8 cellular contexts compared by ENCODE assay signal in the genomic region with DNA sequence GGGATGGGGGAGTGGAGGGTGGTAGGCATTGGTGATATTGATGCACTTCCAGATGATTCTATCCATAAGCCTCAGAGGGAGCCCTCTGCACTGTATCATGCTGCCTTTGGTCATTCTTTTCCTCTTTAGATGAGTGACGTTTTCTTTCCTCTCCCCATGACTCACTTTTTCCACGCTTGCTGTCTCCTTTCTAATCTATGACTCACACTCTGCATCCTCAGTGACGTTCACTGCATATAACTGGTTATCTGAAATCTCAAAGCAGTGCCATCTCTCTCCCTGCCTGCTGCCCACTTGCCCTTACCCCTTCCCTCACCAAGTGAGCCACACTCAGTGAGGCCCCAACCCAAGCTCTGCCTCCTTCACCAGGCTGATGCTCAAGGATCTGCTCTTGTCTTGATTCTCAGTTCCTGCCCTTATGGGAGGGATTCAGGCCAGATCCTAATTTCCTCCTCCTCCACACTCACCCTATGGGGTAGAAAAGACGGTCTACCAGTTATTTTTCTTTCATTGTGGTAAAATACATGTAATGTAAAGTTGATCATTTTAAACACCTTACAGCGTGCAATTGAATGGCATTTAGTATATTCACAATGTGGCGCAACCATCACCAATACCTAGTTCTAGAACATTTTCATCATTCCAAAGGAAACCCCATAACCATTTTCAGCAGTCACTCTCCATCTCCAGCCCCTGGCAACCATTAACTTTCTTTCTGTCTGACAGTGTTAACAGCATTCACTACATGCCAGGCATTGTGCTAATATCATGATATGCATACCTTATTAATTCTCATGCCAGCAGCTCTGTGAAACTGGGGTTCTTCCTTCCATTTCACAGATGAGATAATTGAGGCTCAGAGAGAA. TPM values are rescaled to one million over a fixed set of nuclear protein-coding genes. Genes with fewer than 3 reads are reported as not detected.
DNase-seq lines count a peak whose midpoint lies in the region; ATAC-seq and TF ChIP-seq lines count a peak whose summit lies in the region.

No MANE protein-coding gene starts in this region.

- peak; percentile 93 to 96 for ATAC-seq in activated T-cell treated with anti-CD3 and anti-CD28 coated beads, Interleukin-2, amount 50 U/mL, for 72 hours (replicated peaks in 1 of 2)
- ATAC-seq in lung (ENCODE audit: insufficient read depth, low FRiP score) (peak; percentile 53), T-helper 17 cell (no peak), HG03108 (IDR thresholded peaks at IDR 0.05; ENCODE audit: unreplicated experiment) (no peak)

- no peak overlapping the region for H3K4me2 ChIP-seq in OCI-LY7 (ENCODE audit: low read length)

- POLR2A ChIA-PET in OCI-LY7 (lab: Charles Lee), result no interaction called here

- H3K4me1 ChIP-seq in lung (ENCODE audit: control insufficient read depth in 2 of 2, insufficient read depth in 2 of 2, low read length in 2 of 2), result no peaks in the 10 kb centered on the region
- H3K4me1 ChIP-seq in OCI-LY7 (ENCODE audit: insufficient read depth, low read length, poor library complexity, severe bottlenecking), result no peaks in the 10 kb centered on the region

- no peaks in the 10 kb centered on the region for H4K20me1 ChIP-seq in OCI-LY7 (ENCODE audit: insufficient read depth, low read length)

- no peaks in the 10 kb centered on the region for H3K79me2 ChIP-seq in OCI-LY7 (ENCODE audit: insufficient read depth, low read depth, low read length)

- H3K27ac ChIP-seq in lung (ENCODE audit: low read depth in 1 of 2, low read length in 1 of 2), result no peak overlapping the region
- H3K27ac ChIP-seq in OCI-LY7 (ENCODE audit: low read depth, low read length, poor library complexity, severe bottlenecking), result no peak overlapping the region

- no peaks in the 10 kb centered on the region for H3K27me3 ChIP-seq in lung (ENCODE audit: control insufficient read depth, insufficient read depth)

- peak; percentile 96 for DNase-seq in AG09309 (ENCODE audit: low read depth)
- peak; percentile 72 for DNase-seq in HS-27A (ENCODE audit: low read depth)
- peak; percentile 71 to 72 for DNase-seq in activated T-cell treated with anti-CD3 and anti-CD28 coated beads, Interleukin-2, amount 50 U/mL, for 72 hours
- DNase-seq in lung (ENCODE audit: low spot score), result no peak
- no peak for DNase-seq in T-helper 17 cell
- no peak for DNase-seq in NCI-H510A treated with DMSO at 0.1 percent for 48 hours (lab: John Stamatoyannopoulos, UW)
- no peak for DNase-seq in OCI-LY7 (ENCODE audit: low spot score)

- no peak for TF ChIP-seq CTCF in AG09309 (IDR thresholded peaks at IDR 0.05; ENCODE audit: control insufficient read depth, insufficient read depth, low read depth, low read length, missing control alignments)
- TF ChIP-seq CTCF in lung (IDR thresholded peaks at IDR 0.05; ENCODE audit: control extremely low read depth, extremely low read depth), result no peak
- TF ChIP-seq CTCF in OCI-LY7 (conservative IDR thresholded peaks at IDR 0.05; ENCODE audit: low read length), result no peak

- H3K9me3 Mint-ChIP-seq in activated T-cell treated with anti-CD3 and anti-CD28 coated beads, Interleukin-2, amount 50 U/mL, for 72 hours, result peaks cover 4 to 11% of the 10 kb centered on the region in 2 donors

- H2AFZ ChIP-seq in OCI-LY7 (ENCODE audit: low read length), result no peak overlapping the region

- CTCF ChIA-PET in OCI-LY7 (lab: Charles Lee; ENCODE audit: unreplicated experiment), result no interaction called here

- H3K9me2 ChIP-seq in OCI-LY7 (ENCODE audit: insufficient read depth, low read length), result no peaks in the 10 kb centered on the region

- peaks cover 2 to 9% of the 10 kb centered on the region in 2 donors for H3K36me3 Mint-ChIP-seq in activated T-cell treated with anti-CD3 and anti-CD28 coated beads, Interleukin-2, amount 50 U/mL, for 72 hours (ENCODE audit: insufficient read depth in 2 of 2)
- H3K36me3 Mint-ChIP-seq in T-helper 17 cell (ENCODE audit: low read depth), result no peaks in the 10 kb centered on the region

- H3K4me1 Mint-ChIP-seq in activated T-cell treated with anti-CD3 and anti-CD28 coated beads, Interleukin-2, amount 50 U/mL, for 72 hours (ENCODE audit: low read depth), result peaks cover 16% of the 10 kb centered on the region
- peaks cover 2% of the 10 kb centered on the region for H3K4me1 Mint-ChIP-seq in T-helper 17 cell

- H3K4me3 ChIP-seq in AG09309 (ENCODE audit: control insufficient read depth, low read depth, low read length) (no peak overlapping the region), lung (no peak overlapping the region), OCI-LY7 (ENCODE audit: low read depth, low read length, poor library complexity, severe bottlenecking) (no peak overlapping the region)

- peaks cover 0 to 4% of the 10 kb centered on the region in 2 donors for H3K9me3 ChIP-seq in lung (ENCODE audit: control insufficient read depth in 2 of 2, insufficient read depth in 1 of 2, low read length in 1 of 2)
- H3K9me3 ChIP-seq in T-helper 17 cell (ENCODE audit: control insufficient read depth, low read length, poor library complexity, severe bottlenecking), result no peaks in the 10 kb centered on the region
- H3K9me3 ChIP-seq in OCI-LY7 (ENCODE audit: low read length), result 0 out of 2 replicates have a peak, but pooled peaks cover 7% of the 10 kb centered on the region

- H3K36me3 ChIP-seq in lung (ENCODE audit: control insufficient read depth in 2 of 2, insufficient read depth in 2 of 2, low read length in 2 of 2), result no peaks in the 10 kb centered on the region
- H3K36me3 ChIP-seq in OCI-LY7 (ENCODE audit: insufficient read depth, low read length), result no peaks in the 10 kb centered on the region

- WGBS in lung, 2 donors, result 60 to 72% methylated on average over 6 of the region's 6 CpGs

- peak overlapping the region; percentile 21 to 39 for H3K4me3 Mint-ChIP-seq in activated T-cell treated with anti-CD3 and anti-CD28 coated beads, Interleukin-2, amount 50 U/mL, for 72 hours
- no peak overlapping the region for H3K4me3 Mint-ChIP-seq in T-helper 17 cell

- BruUV-seq in OCI-LY7 (replicated peaks; lab: Mats Ljungman, UMichigan), result no TSS peak

- intact Hi-C loops in OCI-LY7 (cut with micrococcal nuclease; ENCODE audit: unreplicated experiment), result no loop called here

- peak overlapping the region; percentile 91 for H3K27ac Mint-ChIP-seq in activated T-cell treated with anti-CD3 and anti-CD28 coated beads, Interleukin-2, amount 50 U/mL, for 72 hours
- no peak overlapping the region for H3K27ac Mint-ChIP-seq in T-helper 17 cell

- peaks cover 3% of the 10 kb centered on the region for H3K27me3 Mint-ChIP-seq in activated T-cell treated with anti-CD3 and anti-CD28 coated beads, Interleukin-2, amount 50 U/mL, for 72 hours (ENCODE audit: low read depth)
- peaks cover 16% of the 10 kb centered on the region for H3K27me3 Mint-ChIP-seq in T-helper 17 cell

RNA-seq across cellular contexts. Expression of gene PTGS1, which starts 31.8 kb away (rescaled TPM):
- under 1 TPM; 0.17 to 0.58 TPM for total RNA-seq in activated T-cell treated with anti-CD3 and anti-CD28 coated beads, Interleukin-2, amount 50 U/mL, for 72 hours
- 10 to 100 TPM in 1 of 2 donors, 1 to 10 TPM in 1; 4.9 to 12.8 TPM for total RNA-seq in lung
- 1 to 10 TPM; 2.9 to 5.1 TPM for polyA plus RNA-seq in lung
- 100 to 1,000 TPM in 1 of 2 donors, 1 to 10 TPM in 1; 3.0 to 123 TPM for total RNA-seq in T-helper 17 cell
- total RNA-seq in OCI-LY7 (2014; rRNA removed; shearing (Covaris generic)), result 0.79 and 0.85 TPM in 2 replicates
- 1.5 and 2.2 TPM in 2 replicates for total RNA-seq in OCI-LY7 (2022)

Comparison
In these comparisons a context has a peak if more than half of its experiments do, and no peak if none do; other contexts are left out.
1. DNase-seq: peak in AG09309 (single experiment), HS-27A (single experiment) and activated T-cell treated with anti-CD3 and anti-CD28 coated beads, Interleukin-2, amount 50 U/mL, for 72 hours (2 of 2); none in lung (single experiment), T-helper 17 cell (0 of 3), NCI-H510A treated with DMSO at 0.1 percent for 48 hours (single experiment) and OCI-LY7 (single experiment).
2. ATAC-seq: peak in activated T-cell treated with anti-CD3 and anti-CD28 coated beads, Interleukin-2, amount 50 U/mL, for 72 hours (2 of 2) and lung (single experiment); none in T-helper 17 cell (single experiment) and HG03108 (single experiment).